32 cellular contexts compared by ENCODE assay signal in genomic region chr16:76670125-76670857, GRCh38.
"Had no signal": no experiment of that assay in that cellular context is flagged by ENCODE, and none has a peak within 500 bp of the region (broad histone marks: within the 10 kb centered on the region; RNA-seq: fewer than 3 reads in every experiment).

No MANE protein-coding gene starts in this region.

- H3K4me2 ChIP-seq: hepatocyte, smooth muscle cell had no signal

- H3K4me3 Mint-ChIP-seq: activated CD4-positive, alpha-beta memory T cell treated with anti-CD3 and anti-CD28 coated beads, Interleukin-2, amount 10 ng/mL, durations not matched to agents 7 days and 5 days; activated CD4-positive, alpha-beta T cell treated with anti-CD3 and anti-CD28 coated beads, Interleukin-2, amount 10 ng/mL, durations not matched to agents 24 days and 14 days; activated T-cell treated with anti-CD3 and anti-CD28 coated beads, Interleukin-2, amount 50 U/mL, for 24 hours; naive B cell; stimulated activated memory B cell treated with anti-CD40 and anti-IgM and Interleukin-4, amounts not matched to agents 10 μg/mL and 1 μg/mL and 100 μg/mL, for 72 hours; stimulated activated naive CD8-positive, alpha-beta T cell treated with anti-CD3 and anti-CD28 coated beads, Interleukin-15, amount 100 ng/mL, for 72 hours had no signal

- H3K27ac Mint-ChIP-seq: activated CD4-positive, alpha-beta memory T cell treated with anti-CD3 and anti-CD28 coated beads, Interleukin-2, amount 10 ng/mL, durations not matched to agents 7 days and 5 days; activated CD4-positive, alpha-beta T cell treated with anti-CD3 and anti-CD28 coated beads, Interleukin-2, amount 10 ng/mL, durations not matched to agents 24 days and 14 days; activated naive CD4-positive, alpha-beta T cell treated with anti-CD3 and anti-CD28 coated beads, Interleukin-2, amount 50 U/mL, for 72 hours; activated T-cell treated with anti-CD3 and anti-CD28 coated beads, Interleukin-2, amount 50 U/mL, for 24 hours; naive B cell; stimulated activated memory B cell treated with anti-CD40 and anti-IgM and Interleukin-4, amounts not matched to agents 10 μg/mL and 1 μg/mL and 100 μg/mL, for 72 hours; stimulated activated naive CD8-positive, alpha-beta T cell treated with anti-CD3 and anti-CD28 coated beads, Interleukin-15, amount 100 ng/mL, for 72 hours had no signal

- ATAC-seq: activated naive CD4-positive, alpha-beta T cell treated with anti-CD3 and anti-CD28 coated beads, Interleukin-2, amount 50 U/mL, for 72 hours; gastrocnemius medialis; left cardiac atrium; left ventricle myocardium superior; pancreas; stimulated activated memory B cell treated with anti-CD40 and anti-IgM and Interleukin-4, amounts not matched to agents 10 μg/mL and 1 μg/mL and 100 μg/mL, for 72 hours; stimulated activated naive CD8-positive, alpha-beta T cell treated with anti-CD3 and anti-CD28 coated beads, Interleukin-15, amount 100 ng/mL, for 72 hours had no signal

- H3K79me2 ChIP-seq: hepatocyte had no signal

- H3K4me1 Mint-ChIP-seq: activated CD4-positive, alpha-beta memory T cell treated with anti-CD3 and anti-CD28 coated beads, Interleukin-2, amount 10 ng/mL, durations not matched to agents 7 days and 5 days; activated CD4-positive, alpha-beta T cell treated with anti-CD3 and anti-CD28 coated beads, Interleukin-2, amount 10 ng/mL, durations not matched to agents 24 days and 14 days; naive B cell; stimulated activated memory B cell treated with anti-CD40 and anti-IgM and Interleukin-4, amounts not matched to agents 10 μg/mL and 1 μg/mL and 100 μg/mL, for 72 hours; stimulated activated naive CD8-positive, alpha-beta T cell treated with anti-CD3 and anti-CD28 coated beads, Interleukin-15, amount 100 ng/mL, for 72 hours had no signal

- H3K4me1 ChIP-seq: colonic mucosa, gastrocnemius medialis, pancreas, prostate gland, thyroid gland, upper lobe of left lung, vagina had no signal

- H3K9me3 ChIP-seq: colonic mucosa, gastrocnemius medialis, pancreas, prostate gland, thyroid gland, upper lobe of left lung, vagina had no signal

- H3K27me3 ChIP-seq: colonic mucosa, gastrocnemius medialis, hepatocyte, pancreas, thyroid gland, upper lobe of left lung, vagina had no signal

- H3K27me3 Mint-ChIP-seq: activated CD4-positive, alpha-beta memory T cell treated with anti-CD3 and anti-CD28 coated beads, Interleukin-2, amount 10 ng/mL, durations not matched to agents 7 days and 5 days; activated CD4-positive, alpha-beta T cell treated with anti-CD3 and anti-CD28 coated beads, Interleukin-2, amount 10 ng/mL, durations not matched to agents 24 days and 14 days; activated T-cell treated with anti-CD3 and anti-CD28 coated beads, Interleukin-2, amount 50 U/mL, for 24 hours; naive B cell; stimulated activated memory B cell treated with anti-CD40 and anti-IgM and Interleukin-4, amounts not matched to agents 10 μg/mL and 1 μg/mL and 100 μg/mL, for 72 hours; stimulated activated naive CD8-positive, alpha-beta T cell treated with anti-CD3 and anti-CD28 coated beads, Interleukin-15, amount 100 ng/mL, for 72 hours had no signal

- DNase-seq: activated CD4-positive, alpha-beta memory T cell treated with anti-CD3 and anti-CD28 coated beads, Interleukin-2, amount 10 ng/mL, durations not matched to agents 7 days and 5 days; activated CD4-positive, alpha-beta T cell treated with anti-CD3 and anti-CD28 coated beads, Interleukin-2, amount 10 ng/mL, durations not matched to agents 24 days and 14 days; activated CD4-positive, CD25-positive, alpha-beta regulatory T cell treated with anti-CD3 and anti-CD28 coated beads, Interleukin-2, amount 50 U/mL, for 72 hours; activated CD8-positive, alpha-beta memory T cell treated with anti-CD3 and anti-CD28 coated beads, Interleukin-2, amount 50 U/mL, for 48 hours; activated gamma-delta T cell treated with Interleukin-2 at 50 U/mL for 16 hours; activated T-cell treated with anti-CD3 and anti-CD28 coated beads, Interleukin-2, amount 50 U/mL, for 24 hours; anterior cingulate cortex; cerebellar nuclear complex; colonic mucosa; effector CD8-positive, alpha-beta T cell; erythroblast; gastrocnemius medialis; islet precursor cell; left cardiac atrium; left ventricle myocardium superior; naive B cell; pancreas; stimulated activated CD4-positive, alpha-beta T cell treated with anti-CD3 and anti-CD28 coated beads, Interleukin-1b, Interleukin-23, amount 100 ng/mL, for 48 hours; stimulated activated CD4-positive, alpha-beta T cell treated with anti-CD3 and anti-CD28 coated beads, Interleukin-4, amount 100 ng/mL, for 4 hours; stimulated activated CD8-positive, alpha-beta memory T cell treated with anti-CD3 and anti-CD28 coated beads, Interleukin-4, amount 100 ng/mL, for 48 hours; stimulated activated naive CD8-positive, alpha-beta T cell treated with anti-CD3 and anti-CD28 coated beads, Interleukin-15, amount 100 ng/mL, for 72 hours; T-helper 9 cell; thyroid gland; upper lobe of left lung had no signal

- H2AFZ ChIP-seq: hepatocyte had no signal

- FAIRE-seq: endometrium, pancreas had no signal

- H3K27ac ChIP-seq: cardiac muscle cell, colonic mucosa, gastrocnemius medialis, hepatocyte, pancreas, prostate gland, thyroid gland, upper lobe of left lung, vagina had no signal

- H3K36me3 Mint-ChIP-seq: activated naive CD4-positive, alpha-beta T cell treated with anti-CD3 and anti-CD28 coated beads, Interleukin-2, amount 50 U/mL, for 72 hours; naive B cell; stimulated activated memory B cell treated with anti-CD40 and anti-IgM and Interleukin-4, amounts not matched to agents 10 μg/mL and 1 μg/mL and 100 μg/mL, for 72 hours had no signal

- H3K4me3 ChIP-seq: cardiac muscle cell, colonic mucosa, gastrocnemius medialis, hepatocyte, pancreas, prostate gland, smooth muscle cell, thyroid gland, upper lobe of left lung, vagina had no signal

- H3K9me3 Mint-ChIP-seq: activated CD4-positive, alpha-beta memory T cell treated with anti-CD3 and anti-CD28 coated beads, Interleukin-2, amount 10 ng/mL, durations not matched to agents 7 days and 5 days; activated CD4-positive, alpha-beta T cell treated with anti-CD3 and anti-CD28 coated beads, Interleukin-2, amount 10 ng/mL, durations not matched to agents 24 days and 14 days; activated naive CD4-positive, alpha-beta T cell treated with anti-CD3 and anti-CD28 coated beads, Interleukin-2, amount 50 U/mL, for 72 hours; activated T-cell treated with anti-CD3 and anti-CD28 coated beads, Interleukin-2, amount 50 U/mL, for 24 hours; naive B cell; stimulated activated memory B cell treated with anti-CD40 and anti-IgM and Interleukin-4, amounts not matched to agents 10 μg/mL and 1 μg/mL and 100 μg/mL, for 72 hours; stimulated activated naive CD8-positive, alpha-beta T cell treated with anti-CD3 and anti-CD28 coated beads, Interleukin-15, amount 100 ng/mL, for 72 hours had no signal

- H3K36me3 ChIP-seq: cardiac muscle cell, colonic mucosa, gastrocnemius medialis, pancreas, prostate gland, thyroid gland, upper lobe of left lung, vagina had no signal
